Comparison of ENCODE assay signal across 1 cellular context in the genomic region with DNA sequence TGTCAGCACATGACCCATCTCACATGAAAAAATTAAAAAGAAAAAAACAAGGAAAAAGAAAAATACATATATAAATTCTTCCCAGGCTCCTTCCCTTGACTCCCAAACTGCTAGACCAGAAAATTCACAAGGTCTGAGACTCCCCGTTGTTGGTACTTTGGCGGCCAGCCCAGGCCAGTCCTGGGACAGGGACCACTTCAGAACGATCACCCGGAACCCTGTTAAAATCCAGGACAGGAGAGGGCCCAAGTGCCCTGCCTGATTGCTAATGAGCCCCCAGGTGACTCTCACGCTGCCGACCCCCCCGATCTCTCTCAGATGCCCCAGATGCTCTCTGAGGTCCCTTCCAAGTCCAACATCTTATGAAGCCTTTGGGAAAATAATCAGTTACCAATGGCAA.
TF ChIP-seq lines count a peak whose summit lies in the region.

No MANE protein-coding gene starts in this region.

TF ChIP-seq in WTC11, 78 proteins besides CTCF, POLR2A, EP300 and RAD21 (continued from another document):
- TF ChIP-seq, protein P1, sequence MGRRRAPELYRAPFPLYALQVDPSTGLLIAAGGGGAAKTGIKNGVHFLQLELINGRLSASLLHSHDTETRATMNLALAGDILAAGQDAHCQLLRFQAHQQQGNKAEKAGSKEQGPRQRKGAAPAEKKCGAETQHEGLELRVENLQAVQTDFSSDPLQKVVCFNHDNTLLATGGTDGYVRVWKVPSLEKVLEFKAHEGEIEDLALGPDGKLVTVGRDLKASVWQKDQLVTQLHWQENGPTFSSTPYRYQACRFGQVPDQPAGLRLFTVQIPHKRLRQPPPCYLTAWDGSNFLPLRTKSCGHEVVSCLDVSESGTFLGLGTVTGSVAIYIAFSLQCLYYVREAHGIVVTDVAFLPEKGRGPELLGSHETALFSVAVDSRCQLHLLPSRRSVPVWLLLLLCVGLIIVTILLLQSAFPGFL (CRISPR knock-in tag; IDR thresholded peaks at IDR 0.05; ENCODE audit: borderline replicate concordance): no peak
- no peak for TF ChIP-seq ZNF263 (CRISPR knock-in tag; IDR thresholded peaks at IDR 0.05; ENCODE audit: low read depth)
- TF ChIP-seq JUN (CRISPR knock-in tag; IDR thresholded peaks at IDR 0.05): no peak
- no peak for TF ChIP-seq ZNF396 (CRISPR knock-in tag; IDR thresholded peaks at IDR 0.05; ENCODE audit: borderline replicate concordance)
- TF ChIP-seq NR3C1 (CRISPR knock-in tag; conservative IDR thresholded peaks at IDR 0.05; ENCODE audit: low read depth): no peak
- TF ChIP-seq ZBTB21 (CRISPR knock-in tag; IDR thresholded peaks at IDR 0.05; ENCODE audit: borderline replicate concordance): no peak
- no peak for TF ChIP-seq OVOL2 (CRISPR knock-in tag; IDR thresholded peaks at IDR 0.05; ENCODE audit: borderline replicate concordance)
- TF ChIP-seq, protein P2, sequence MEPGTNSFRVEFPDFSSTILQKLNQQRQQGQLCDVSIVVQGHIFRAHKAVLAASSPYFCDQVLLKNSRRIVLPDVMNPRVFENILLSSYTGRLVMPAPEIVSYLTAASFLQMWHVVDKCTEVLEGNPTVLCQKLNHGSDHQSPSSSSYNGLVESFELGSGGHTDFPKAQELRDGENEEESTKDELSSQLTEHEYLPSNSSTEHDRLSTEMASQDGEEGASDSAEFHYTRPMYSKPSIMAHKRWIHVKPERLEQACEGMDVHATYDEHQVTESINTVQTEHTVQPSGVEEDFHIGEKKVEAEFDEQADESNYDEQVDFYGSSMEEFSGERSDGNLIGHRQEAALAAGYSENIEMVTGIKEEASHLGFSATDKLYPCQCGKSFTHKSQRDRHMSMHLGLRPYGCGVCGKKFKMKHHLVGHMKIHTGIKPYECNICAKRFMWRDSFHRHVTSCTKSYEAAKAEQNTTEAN (CRISPR knock-in tag; IDR thresholded peaks at IDR 0.05): no peak
- TF ChIP-seq GTF2I (CRISPR knock-in tag; conservative IDR thresholded peaks at IDR 0.05): no peak
- TF ChIP-seq ZNF416 (CRISPR knock-in tag; IDR thresholded peaks at IDR 0.05): no peak
